26 cellular contexts compared by ENCODE assay signal in genomic region chr2:25365241-25365640, GRCh38. TPM values are rescaled to one million over a fixed set of nuclear protein-coding genes. Genes with fewer than 3 reads are reported as not detected.
DNase-seq lines count a peak whose midpoint lies in the region; ATAC-seq and TF ChIP-seq lines count a peak whose summit lies in the region.
"Had no signal": no experiment of that assay in that cellular context is flagged by ENCODE, and none has a peak within 500 bp of the region (broad histone marks: within the 10 kb centered on the region; RNA-seq: fewer than 3 reads in every experiment).

No MANE protein-coding gene starts in this region.

- H3K4me3 Mint-ChIP-seq in IgD-negative memory B cell (peak overlapping the region in 1 of 4 donors; percentile 56), naive B cell (peak overlapping the region in 1 of 8 donors; percentile 18)
- no peak overlapping the region for H3K4me3 Mint-ChIP-seq in activated CD4-positive, alpha-beta T cell treated with anti-CD3 and anti-CD28 coated beads for 36 hours
- H3K4me3 Mint-ChIP-seq: activated naive CD4-positive, alpha-beta T cell treated with anti-CD3 and anti-CD28 coated beads, Interleukin-2, amount 10 ng/mL, durations not matched to agents 7 days and 5 days; mesothelial cell of epicardium; type B pancreatic cell had no signal

- H3K27ac ChIP-seq in SK-N-MC = peak overlapping the region; percentile 55; the same call in 1 of the 2 replicates
- H3K27ac ChIP-seq: BLaER1, esophagus muscularis mucosa, left ventricle myocardium inferior, WERI-Rb-1 had no signal

- H3K9me3 Mint-ChIP-seq in IgD-negative memory B cell (no peaks in the 10 kb centered on the region), naive B cell (no peaks in the 10 kb centered on the region)
- H3K9me3 Mint-ChIP-seq in activated CD4-positive, alpha-beta T cell treated with anti-CD3 and anti-CD28 coated beads for 36 hours (ENCODE audit: low read depth) = no peaks in the 10 kb centered on the region
- H3K9me3 Mint-ChIP-seq: activated naive CD4-positive, alpha-beta T cell treated with anti-CD3 and anti-CD28 coated beads, Interleukin-2, amount 10 ng/mL, durations not matched to agents 7 days and 5 days; mesothelial cell of epicardium; naive thymus-derived CD4-positive, alpha-beta T cell; type B pancreatic cell had no signal

- TF ChIP-seq CTCF in epithelial cell of esophagus (IDR thresholded peaks at IDR 0.05; ENCODE audit: insufficient read depth, low read depth, low read length, missing control alignments) = no peak

- no peaks in the 10 kb centered on the region for H3K36me3 ChIP-seq in SK-N-MC (ENCODE audit: insufficient read depth, low read length)
- H3K36me3 ChIP-seq: BLaER1, esophagus muscularis mucosa, left ventricle myocardium inferior, WERI-Rb-1 had no signal

- H3K9ac ChIP-seq in SK-N-MC (ENCODE audit: insufficient read length) = peak overlapping the region; percentile 42
- H3K9ac ChIP-seq: BLaER1 had no signal

- H3K27ac Mint-ChIP-seq in IgD-negative memory B cell = peak overlapping the region in 2 of 3 donors; percentile 79 to 90
- peak overlapping the region in 4 of 6 donors; percentile 74 to 100 (median 84) for H3K27ac Mint-ChIP-seq in naive B cell
- no peak overlapping the region for H3K27ac Mint-ChIP-seq in activated CD4-positive, alpha-beta T cell treated with anti-CD3 and anti-CD28 coated beads for 36 hours
- H3K27ac Mint-ChIP-seq: activated naive CD4-positive, alpha-beta T cell treated with anti-CD3 and anti-CD28 coated beads, Interleukin-2, amount 10 ng/mL, durations not matched to agents 7 days and 5 days; mesothelial cell of epicardium; type B pancreatic cell had no signal

- no peaks in the 10 kb centered on the region for H3K36me3 Mint-ChIP-seq in IgD-negative memory B cell
- H3K36me3 Mint-ChIP-seq in naive B cell = no peaks in the 10 kb centered on the region
- H3K36me3 Mint-ChIP-seq in activated CD4-positive, alpha-beta T cell treated with anti-CD3 and anti-CD28 coated beads for 36 hours (ENCODE audit: low read depth) = no peaks in the 10 kb centered on the region
- H3K36me3 Mint-ChIP-seq: activated naive CD4-positive, alpha-beta T cell treated with anti-CD3 and anti-CD28 coated beads, Interleukin-2, amount 10 ng/mL, durations not matched to agents 7 days and 5 days; mesothelial cell of epicardium; naive thymus-derived CD4-positive, alpha-beta T cell; type B pancreatic cell had no signal

- H3K4me3 ChIP-seq in SK-N-MC (0 out of 2 replicates have a peak overlapping the region, but pooled peaks have one; percentile 6), epithelial cell of esophagus (ENCODE audit: low read length) (no peak overlapping the region)
- H3K4me3 ChIP-seq: BLaER1, esophagus muscularis mucosa, left ventricle myocardium inferior, smooth muscle cell had no signal

- ATAC-seq in naive B cell (ENCODE audit: low read depth in 2 of 2) (no peak), GM21717 (IDR thresholded peaks at IDR 0.05; ENCODE audit: unreplicated experiment) (no peak)
- ATAC-seq in activated CD4-positive, alpha-beta T cell treated with anti-CD3 and anti-CD28 coated beads for 36 hours = no peak
- ATAC-seq: naive thymus-derived CD4-positive, alpha-beta T cell had no signal

- H3K27me3 Mint-ChIP-seq in IgD-negative memory B cell (no peaks in the 10 kb centered on the region), naive B cell (no peaks in the 10 kb centered on the region)
- no peaks in the 10 kb centered on the region for H3K27me3 Mint-ChIP-seq in activated CD4-positive, alpha-beta T cell treated with anti-CD3 and anti-CD28 coated beads for 36 hours
- H3K27me3 Mint-ChIP-seq: naive thymus-derived CD4-positive, alpha-beta T cell had no signal

- intact Hi-C loops in activated CD4-positive, alpha-beta T cell treated with anti-CD3 and anti-CD28 coated beads for 36 hours (cut with DNase I, micrococcal nuclease) = loop anchor here in 1 of 2 experiments (10.0 kb wide), 1 partner anchor 510 kb away; the partner anchor contains the start of gene ASXL2

- DNase-seq in SK-N-MC (ENCODE audit: low read depth, low spot score) = no peak
- peak; percentile 60 for DNase-seq in epithelial cell of esophagus (ENCODE audit: low read depth)
- DNase-seq in naive B cell = no peak
- DNase-seq in HEK293T (ENCODE audit: extremely low spot score) = no peak
- no peak for DNase-seq in stimulated activated CD4-positive, alpha-beta T cell treated with anti-CD3 and anti-CD28 coated beads, Interleukin-1b, Interleukin-23, amount 100 ng/mL, for 48 hours
- DNase-seq in activated CD4-positive, alpha-beta T cell treated with anti-CD3 and anti-CD28 coated beads for 36 hours = no peak
- DNase-seq: ACHN; activated naive CD4-positive, alpha-beta T cell treated with anti-CD3 and anti-CD28 coated beads, Interleukin-2, amount 10 ng/mL, durations not matched to agents 7 days and 5 days; DMS79 treated with DMSO at 0.1 percent for 48 hours; effector CD8-positive, alpha-beta T cell; KBM-7; left ventricle myocardium inferior; naive thymus-derived CD4-positive, alpha-beta T cell; NCI-H146; NCI-H446 treated with DMSO at 0.1 percent for 48 hours; SHP77; SW 1271; T1000; WERI-Rb-1 had no signal

- no peaks in the 10 kb centered on the region for H3K9me3 ChIP-seq in SK-N-MC (ENCODE audit: low read depth, low read length)
- H3K9me3 ChIP-seq: BLaER1, esophagus muscularis mucosa, left ventricle myocardium inferior had no signal

- H3K4me1 Mint-ChIP-seq in IgD-negative memory B cell (peaks cover 6 to 20% (median 10%) of the 10 kb centered on the region in 3 donors), naive B cell (peaks cover 5 to 18% (median 18%) of the 10 kb centered on the region in 3 donors)
- peaks cover 14% of the 10 kb centered on the region for H3K4me1 Mint-ChIP-seq in activated CD4-positive, alpha-beta T cell treated with anti-CD3 and anti-CD28 coated beads for 36 hours

- CTCF ChIA-PET in HEK293T (lab: Yijun Ruan, JAX) = interaction anchor here (0.6 to 1.2 kb wide), 2 partner anchors 10 to 15 kb away, joined by 3 read pairs; no protein-coding TSS in a partner anchor
- CTCF ChIA-PET in activated CD4-positive, alpha-beta T cell treated with anti-CD3 and anti-CD28 coated beads for 36 hours (lab: Charles Lee) = interaction anchor here (0.6 to 4.1 kb wide), 3 partner anchors 9 to 738 kb away, joined by 3 to 105 read pairs (median 5); no protein-coding TSS in a partner anchor

- POLR2A ChIA-PET in HEK293T (lab: Yijun Ruan, JAX) = no interaction called here
- POLR2A ChIA-PET in activated CD4-positive, alpha-beta T cell treated with anti-CD3 and anti-CD28 coated beads for 36 hours (lab: Charles Lee) = no interaction called here

TF ChIP-seq in HEK293T, 16 proteins besides CTCF, POLR2A, EP300 and RAD21:
- no peak for TF ChIP-seq BHLHE40 (IDR thresholded peaks at IDR 0.05; ENCODE audit: borderline replicate concordance)
- no peak for TF ChIP-seq LEF1 (IDR thresholded peaks at IDR 0.05; ENCODE audit: borderline replicate concordance)

RNA-seq across cellular contexts. Expression of gene DNMT3A, which starts 23.5 kb away (rescaled TPM):
- polyA plus RNA-seq in IgD-negative memory B cell = 4.9 TPM
- polyA plus RNA-seq in naive B cell (ENCODE audit: low read depth in 6 of 6) = 10 to 100 TPM in 2 of 6 donors, 1 to 10 TPM in 4; 7.3 to 14.0 (median 8.5) TPM
- 10 to 100 TPM; 62.3 to 76.2 TPM for total RNA-seq in activated CD4-positive, alpha-beta T cell treated with anti-CD3 and anti-CD28 coated beads for 36 hours
